30 cellular contexts compared by ENCODE assay signal in genomic region chr9:80251778-80252177, GRCh38.
"Had no signal": no experiment of that assay in that cellular context is flagged by ENCODE, and none has a peak within 500 bp of the region (broad histone marks: within the 10 kb centered on the region; RNA-seq: fewer than 3 reads in every experiment).

No MANE protein-coding gene starts in this region.

- H3K4me3 ChIP-seq: ascending aorta, cardiac muscle cell had no signal

- H3K4me1 ChIP-seq: ascending aorta had no signal

- H3K9me3 ChIP-seq: ascending aorta had no signal

- DNase-seq: activated B cell treated with CpG ODN at 0.5 μM for 24 hours; activated CD4-positive, alpha-beta memory T cell treated with anti-CD3 and anti-CD28 coated beads, Interleukin-2, amount 10 ng/mL, durations not matched to agents 7 days and 5 days; activated CD4-positive, alpha-beta T cell treated with anti-CD3 and anti-CD28 coated beads for 36 hours; activated CD4-positive, alpha-beta T cell treated with anti-CD3 and anti-CD28 coated beads for 48 hours; activated CD4-positive, alpha-beta T cell treated with anti-CD3 and anti-CD28 coated beads, Interleukin-2, amount 10 ng/mL, durations not matched to agents 7 days and 5 days; activated CD4-positive, alpha-beta T cell treated with anti-CD3 and anti-CD28 coated beads, Interleukin-2, amount 50 U/mL, for 48 hours; activated CD4-positive, CD25-positive, alpha-beta regulatory T cell treated with anti-CD3 and anti-CD28 coated beads, Interleukin-2, amount 50 U/mL, for 72 hours; activated CD8-positive, alpha-beta memory T cell treated with anti-CD3 and anti-CD28 coated beads for 24 hours; activated CD8-positive, alpha-beta memory T cell treated with anti-CD3 and anti-CD28 coated beads, Interleukin-2, amount 10 ng/mL, durations not matched to agents 7 days and 5 days; activated CD8-positive, alpha-beta memory T cell treated with anti-CD3 and anti-CD28 coated beads, Interleukin-2, amount 50 U/mL, for 48 hours; activated CD8-positive, alpha-beta T cell treated with anti-CD3 and anti-CD28 coated beads, Interleukin-2, amount 10 ng/mL, durations not matched to agents 7 days and 5 days; activated effector memory CD4-positive, alpha-beta T cell treated with Interleukin-2 at 50 U/mL for 16 hours; activated gamma-delta T cell; activated naive CD4-positive, alpha-beta T cell treated with anti-CD3 and anti-CD28 coated beads, Interleukin-2, amount 10 ng/mL, durations not matched to agents 7 days and 5 days; activated naive CD4-positive, alpha-beta T cell treated with Interleukin-2 at 50 U/mL for 16 hours; activated naive CD8-positive, alpha-beta T cell treated with anti-CD3 and anti-CD28 coated beads, Interleukin-2, amount 10 ng/mL, durations not matched to agents 7 days and 5 days; activated naive CD8-positive, alpha-beta T cell treated with anti-CD3 and anti-CD28 coated beads, Interleukin-2, amount 50 U/mL, for 24 hours; activated T-cell treated with anti-CD3 and anti-CD28 coated beads, Interleukin-2, amount 50 U/mL, for 24 hours; activated T-cell treated with anti-CD3 and anti-CD28 coated beads, Interleukin-2, amount 50 U/mL, for 48 hours; amygdala; anterior cingulate cortex; caudate nucleus; cerebellar nuclear complex; T-helper 2 cell; T-helper 9 cell had no signal

- H3K27me3 ChIP-seq: ascending aorta, cardiac muscle cell had no signal

- FAIRE-seq: bronchial epithelial cell, TTC549 had no signal

- H3K36me3 ChIP-seq: ascending aorta, cardiac muscle cell had no signal

- H3K27ac ChIP-seq: ascending aorta, cardiac muscle cell, VCaP had no signal

- ATAC-seq: activated CD4-positive, alpha-beta T cell treated with anti-CD3 and anti-CD28 coated beads for 36 hours; activated CD8-positive, alpha-beta memory T cell treated with anti-CD3 and anti-CD28 coated beads, Interleukin-2, amount 10 ng/mL, durations not matched to agents 7 days and 5 days; activated CD8-positive, alpha-beta T cell treated with anti-CD3 and anti-CD28 coated beads, Interleukin-2, amount 10 ng/mL, durations not matched to agents 7 days and 5 days; activated naive CD8-positive, alpha-beta T cell treated with anti-CD3 and anti-CD28 coated beads, Interleukin-2, amount 50 U/mL, for 24 hours had no signal
